ENCODE assay signal across 1 cellular context in genomic region chr3:48596676-48597407, GRCh38.
TF ChIP-seq lines count a peak whose summit lies in the region.

No MANE protein-coding gene starts in this region.

TF ChIP-seq in HepG2, 621 proteins besides CTCF, POLR2A, EP300 and RAD21 (continued from another document):
- TF ChIP-seq HNF1A (IDR thresholded peaks at IDR 0.05; ENCODE audit: low read depth) (no peak), HNF1A (CRISPR knock-in tag; IDR thresholded peaks at IDR 0.05; ENCODE audit: borderline replicate concordance) (no peak), AKAP8 (CRISPR knock-in tag; IDR thresholded peaks at IDR 0.05) (peak; percentile 38)
TF ChIP-seq in HepG2: peak in this region for 3.
